Comparison of ENCODE assay signal across 27 cellular contexts in genomic region chrX:118694628-118695027, GRCh38. TPM values are rescaled to one million over a fixed set of nuclear protein-coding genes. Genes with fewer than 3 reads are reported as not detected.
DNase-seq lines count a peak whose midpoint lies in the region; ATAC-seq and TF ChIP-seq lines count a peak whose summit lies in the region.
"Had no signal": no experiment of that assay in that cellular context is flagged by ENCODE, and none has a peak within 500 bp of the region (broad histone marks: within the 10 kb centered on the region; RNA-seq: fewer than 3 reads in every experiment).

No MANE protein-coding gene starts in this region.

- 68% methylated on average over 6 of the region's 6 CpGs for WGBS in suprapubic skin
- WGBS in spleen, 5 donors = 58 to 67% (median 61%) methylated on average over 6 of the region's 6 CpGs

- H3K4me1 ChIP-seq in left ventricle myocardium inferior (no peaks in the 10 kb centered on the region), ascending aorta (peaks cover 0 to 3% of the 10 kb centered on the region in 2 donors), suprapubic skin (no peaks in the 10 kb centered on the region), spleen (peaks cover 0 to 29% (median 0%) of the 10 kb centered on the region in 6 donors)
- H3K4me1 ChIP-seq: esophagus muscularis mucosa, lower lobe of right lung, SJCRH30, upper lobe of right lung had no signal

- DNase-seq in left ventricle myocardium inferior (no peak), Right ventricle myocardium superior (no peak), ascending aorta (ENCODE audit: low spot score in 2 of 2) (no peak), fibroblast of villous mesenchyme (ENCODE audit: low read depth) (peak; percentile 8), suprapubic skin (ENCODE audit: low spot score in 2 of 2) (no peak), spleen (no peak), HFFc6 (no peak), DMS 273 (lab: John Stamatoyannopoulos, UW; ENCODE audit: unreplicated experiment) (no peak)
- DNase-seq: activated CD4-positive, alpha-beta T cell treated with anti-CD3 and anti-CD28 coated beads, Interleukin-2, amount 50 U/mL, for 1 hour; activated CD4-positive, CD25-positive, alpha-beta regulatory T cell; activated gamma-delta T cell; activated naive CD8-positive, alpha-beta T cell treated with anti-CD3 and anti-CD28 coated beads for 36 hours; activated T-cell treated with anti-CD3 and anti-CD28 coated beads, Interleukin-2, amount 50 U/mL, for 1 hour; aorta; GDM1; HCEC 1CT; lower lobe of right lung; natural killer cell; NCI-H187 treated with DMSO at 0.1 percent for 48 hours; NCI-H2171; NCI-H82; SJCRH30; small intestine; stimulated activated naive CD4-positive, alpha-beta T cell treated with Interleukin-2 at 50 U/mL for 16 hours; T-helper 1 cell; upper lobe of right lung had no signal

- no peak for TF ChIP-seq CTCF in left ventricle myocardium inferior (IDR thresholded peaks at IDR 0.05; ENCODE audit: borderline replicate concordance)
- no peak for TF ChIP-seq CTCF in ascending aorta (IDR thresholded peaks at IDR 0.05)
- TF ChIP-seq CTCF in fibroblast of villous mesenchyme (IDR thresholded peaks at IDR 0.05; ENCODE audit: insufficient read depth, low read depth, low read length) = no peak
- no peak for TF ChIP-seq CTCF in suprapubic skin (IDR thresholded peaks at IDR 0.05)
- TF ChIP-seq CTCF in spleen (IDR thresholded peaks at IDR 0.05 in 8 of 11, conservative IDR thresholded peaks at IDR 0.05 in 3 of 11) = no peak
- no peak for TF ChIP-seq CTCF in HFFc6 (IDR thresholded peaks at IDR 0.05)

- intact Hi-C loops in left ventricle myocardium inferior (cut with micrococcal nuclease) (no loop called here), Right ventricle myocardium superior (cut with DNase I) (no loop called here), ascending aorta (cut with DNase I) (no loop called here), spleen (cut with DNase I; ENCODE audit: low total_unique reads) (no loop called here)

- no peaks in the 10 kb centered on the region for H3K36me3 ChIP-seq in left ventricle myocardium inferior
- no peaks in the 10 kb centered on the region for H3K36me3 ChIP-seq in ascending aorta
- no peaks in the 10 kb centered on the region for H3K36me3 ChIP-seq in suprapubic skin
- no peaks in the 10 kb centered on the region for H3K36me3 ChIP-seq in spleen
- H3K36me3 ChIP-seq: esophagus muscularis mucosa, lower lobe of right lung, SJCRH30, upper lobe of right lung had no signal

- H3K4me3 Mint-ChIP-seq in HFFc6 = no peak overlapping the region
- H3K4me3 Mint-ChIP-seq: activated naive CD8-positive, alpha-beta T cell treated with anti-CD3 and anti-CD28 coated beads for 36 hours; natural killer cell had no signal

- no peaks in the 10 kb centered on the region for H3K36me3 Mint-ChIP-seq in HFFc6 (ENCODE audit: low read depth)
- H3K36me3 Mint-ChIP-seq: natural killer cell had no signal

- H3K27ac Mint-ChIP-seq in HFFc6 = no peak overlapping the region
- H3K27ac Mint-ChIP-seq: activated naive CD8-positive, alpha-beta T cell treated with anti-CD3 and anti-CD28 coated beads for 36 hours had no signal

- no peak for ATAC-seq in Right ventricle myocardium superior (ENCODE audit: poor library complexity)
- ATAC-seq: lower lobe of right lung, natural killer cell, upper lobe of right lung had no signal

- H3K4me1 Mint-ChIP-seq in HFFc6 (ENCODE audit: low read depth) = peaks cover 40% of the 10 kb centered on the region

- TF ChIP-seq POLR2A in suprapubic skin (IDR thresholded peaks at IDR 0.05) (no peak), spleen (IDR thresholded peaks at IDR 0.05) (no peak)

- no peak for TF ChIP-seq EP300 in suprapubic skin (IDR thresholded peaks at IDR 0.05)

- H3K9me3 ChIP-seq in left ventricle myocardium inferior (replicated peaks) (no peaks in the 10 kb centered on the region), ascending aorta (no peaks in the 10 kb centered on the region), suprapubic skin (no peaks in the 10 kb centered on the region), spleen (no peaks in the 10 kb centered on the region)
- H3K9me3 ChIP-seq: esophagus muscularis mucosa, lower lobe of right lung, SJCRH30, upper lobe of right lung had no signal

- no peaks in the 10 kb centered on the region for H3K9me3 Mint-ChIP-seq in HFFc6
- H3K9me3 Mint-ChIP-seq: activated naive CD8-positive, alpha-beta T cell treated with anti-CD3 and anti-CD28 coated beads for 36 hours; natural killer cell had no signal

- no peaks in the 10 kb centered on the region; the same call in 1 of the 2 replicates for H3K27me3 Mint-ChIP-seq in HFFc6 (ENCODE audit: insufficient read depth)
- H3K27me3 Mint-ChIP-seq: activated naive CD8-positive, alpha-beta T cell treated with anti-CD3 and anti-CD28 coated beads for 36 hours had no signal

- no peaks in the 10 kb centered on the region for H3K27me3 ChIP-seq in left ventricle myocardium inferior (ENCODE audit: low read depth)
- no peaks in the 10 kb centered on the region for H3K27me3 ChIP-seq in ascending aorta
- no peaks in the 10 kb centered on the region for H3K27me3 ChIP-seq in suprapubic skin
- no peaks in the 10 kb centered on the region for H3K27me3 ChIP-seq in spleen (replicated peaks in 1 of 7)
- H3K27me3 ChIP-seq: esophagus muscularis mucosa, SJCRH30, upper lobe of right lung had no signal

- no peak overlapping the region for H3K4me3 ChIP-seq in left ventricle myocardium inferior
- H3K4me3 ChIP-seq in ascending aorta = no peak overlapping the region
- H3K4me3 ChIP-seq in fibroblast of villous mesenchyme (ENCODE audit: low read depth, low read length) = no peak overlapping the region
- no peak overlapping the region for H3K4me3 ChIP-seq in suprapubic skin
- no peak overlapping the region for H3K4me3 ChIP-seq in spleen
- H3K4me3 ChIP-seq: esophagus muscularis mucosa, lower lobe of right lung, SJCRH30, upper lobe of right lung had no signal

- H3K27ac ChIP-seq in left ventricle myocardium inferior (replicated peaks) (peak overlapping the region; percentile 27), ascending aorta (peak overlapping the region; percentile 11 to 59), suprapubic skin (no peak overlapping the region), spleen (peak overlapping the region in 3 of 8 donors; percentile 26 to 47 (median 26))
- H3K27ac ChIP-seq: esophagus muscularis mucosa, lower lobe of right lung, SJCRH30, upper lobe of right lung had no signal

RNA-seq across cellular contexts. Expression of gene IL13RA1, which starts 32.8 kb away (rescaled TPM):
- 14.8 TPM for total RNA-seq in left ventricle myocardium inferior
- total RNA-seq in Right ventricle myocardium superior = 16.8 TPM
- 29.6 TPM for total RNA-seq in ascending aorta
- 51.5 and 61.3 TPM in 2 replicates for total RNA-seq in fibroblast of villous mesenchyme
- 10 to 100 TPM; 20.7 to 26.2 (median 24.8) TPM for total RNA-seq in suprapubic skin
- 10 to 100 TPM; 35.6 to 67.1 (median 48.3) TPM for total RNA-seq in spleen
- 10 to 100 TPM; 17.5 to 18.6 (median 18.5) TPM for polyA plus RNA-seq in spleen
- 10 to 100 TPM; 55.2 to 76.7 (median 66.8) TPM for total RNA-seq in HFFc6 (2021; fragmentation: NEBNext Ultra II Directional; extraction: Animal tissue kit (Norgen Biotek cat#: 25700))
